In the genomic region with DNA sequence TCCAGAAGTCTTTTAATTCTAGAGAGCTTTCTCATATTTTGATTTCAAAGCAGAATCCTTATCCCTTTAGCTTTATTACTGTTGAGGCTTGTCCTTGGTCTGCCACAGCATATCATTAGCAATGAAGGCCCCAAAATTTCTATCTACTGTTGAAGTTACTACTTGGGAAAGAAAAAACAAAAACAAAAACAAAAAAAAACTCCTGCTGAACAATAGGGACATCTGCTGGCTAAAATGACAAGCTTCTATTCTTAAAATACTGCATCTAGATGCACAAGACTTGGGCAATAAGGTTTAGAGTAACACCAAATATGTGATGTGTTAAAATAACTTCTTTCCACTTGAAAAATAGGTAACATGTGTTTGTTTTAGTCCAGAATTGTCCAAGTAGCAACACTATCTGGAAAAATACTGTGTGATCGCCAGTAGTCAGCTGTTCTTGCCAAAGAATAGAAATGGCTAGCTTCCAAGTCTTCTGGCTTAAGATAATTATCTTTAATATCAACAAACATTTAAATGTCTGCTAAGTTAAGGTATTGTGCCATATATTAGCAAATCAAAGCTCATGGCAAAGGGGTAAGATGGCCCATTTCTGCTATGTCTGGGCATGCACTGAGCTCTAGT, we compare ENCODE assay signal across 8 cellular contexts. TPM values are rescaled to one million over a fixed set of nuclear protein-coding genes. Genes with fewer than 3 reads are reported as not detected.
DNase-seq lines count a peak whose midpoint lies in the region; ATAC-seq, FAIRE-seq and TF ChIP-seq lines count a peak whose summit lies in the region.

No MANE protein-coding gene starts in this region.

- intact Hi-C loops in left ventricle myocardium superior (cut with micrococcal nuclease) (loop anchor here (1.0 kb wide), 1 partner anchor 209 kb away; no protein-coding TSS in a partner anchor), spleen (cut with DNase I; ENCODE audit: low total_unique reads) (loop anchor here (5.0 kb wide), 2 partner anchors 74 to 211 kb away; no protein-coding TSS in a partner anchor)

- TF ChIP-seq CTCF in cardiac muscle cell (IDR thresholded peaks at IDR 0.05; ENCODE audit: low read depth, low read length) (peak; percentile 60), spleen (IDR thresholded peaks at IDR 0.05 in 8 of 11, conservative IDR thresholded peaks at IDR 0.05 in 3 of 11) (peak in 8 of 11 experiments; percentile 45 to 64 (median 54))

- TF ChIP-seq POLR2A in spleen (IDR thresholded peaks at IDR 0.05), result no peak

- H3K27ac ChIP-seq in cardiac muscle cell, result no peak overlapping the region
- H3K27ac ChIP-seq in spleen, result no peak overlapping the region

- DNase-seq in cardiac muscle cell (ENCODE audit: low read depth in 1 of 2, low spot score in 1 of 2), result peak in 1 of 2 donors; percentile 67
- no peak for DNase-seq in left ventricle myocardium superior
- peak; percentile 43 for DNase-seq in NCI-H2227 (lab: John Stamatoyannopoulos, UW; ENCODE audit: unreplicated experiment)
- no peak for DNase-seq in spleen
- DNase-seq in GM19240 (ENCODE audit: insufficient read length, low spot score), result no peak

- H3K4me3 ChIP-seq in cardiac muscle cell (no peak overlapping the region), spleen (no peak overlapping the region)

- H3K36me3 ChIP-seq in cardiac muscle cell, result no peaks in the 10 kb centered on the region
- no peaks in the 10 kb centered on the region for H3K36me3 ChIP-seq in spleen

- ATAC-seq in left ventricle myocardium superior (no peak), GM21381 (IDR thresholded peaks at IDR 0.05; ENCODE audit: unreplicated experiment) (no peak), HG02981 (IDR thresholded peaks at IDR 0.05; ENCODE audit: unreplicated experiment) (no peak)

- FAIRE-seq in endometrium (lab: Jason Lieb, UNC), result peak; percentile 73

- H3K4me1 ChIP-seq in cardiac muscle cell (ENCODE audit: low read depth), result peaks cover 7% of the 10 kb centered on the region
- H3K4me1 ChIP-seq in spleen, result peaks cover 0 to 33% (median 12%) of the 10 kb centered on the region in 6 donors

- WGBS in spleen, 5 donors, result 62 to 78% (median 65%) methylated on average over 1 of the region's 1 CpG

- H3K9me3 ChIP-seq in cardiac muscle cell (ENCODE audit: low read depth), result no peaks in the 10 kb centered on the region
- H3K9me3 ChIP-seq in spleen, result no peaks in the 10 kb centered on the region

- no peaks in the 10 kb centered on the region for H3K27me3 ChIP-seq in cardiac muscle cell
- H3K27me3 ChIP-seq in spleen (replicated peaks in 1 of 7), result no peaks in the 10 kb centered on the region

RNA-seq across cellular contexts. Expression of a gene that starts 3.8 kb away (rescaled TPM):
- total RNA-seq in cardiac muscle cell (51.2 and 68.7 TPM in 2 replicates), left ventricle myocardium superior (24.4 TPM), spleen (100 to 1,000 TPM in 6 of 7 donors, 10 to 100 TPM in 1; 95.5 to 190 (median 128) TPM)
- polyA plus RNA-seq in cardiac muscle cell (44.6 and 51.7 TPM in 2 replicates), spleen (10 to 100 TPM; 23.2 to 32.4 (median 31.7) TPM)
